Comparison of ENCODE assay signal across 8 cellular contexts in genomic region chr13:48142437-48142836, GRCh38. TPM values are rescaled to one million over a fixed set of nuclear protein-coding genes. Genes with fewer than 3 reads are reported as not detected.
A peak's percentile ranks its signal among the peaks of the same experiment; 100 is the strongest.
DNase-seq lines count a peak whose midpoint lies in the region; ATAC-seq, FAIRE-seq and TF ChIP-seq lines count a peak whose summit lies in the region.

No MANE protein-coding gene starts in this region.

- peaks cover 5% of the 10 kb centered on the region for H3K9me3 Mint-ChIP-seq in activated CD4-positive, alpha-beta memory T cell treated with anti-CD3 and anti-CD28 coated beads for 36 hours

- no peaks in the 10 kb centered on the region for H3K9me3 ChIP-seq in HAP-1

- intact Hi-C loops in posterior vena cava (cut with DNase I), result loop anchor here in 1 of 2 donors (10.0 kb wide), 1 partner anchor 82 kb away; no protein-coding TSS in a partner anchor
- intact Hi-C loops in activated CD4-positive, alpha-beta memory T cell treated with anti-CD3 and anti-CD28 coated beads for 36 hours (cut with micrococcal nuclease), result no loop called here

- H3K36me3 Mint-ChIP-seq in activated CD4-positive, alpha-beta memory T cell treated with anti-CD3 and anti-CD28 coated beads for 36 hours, result no peaks in the 10 kb centered on the region

- no peaks in the 10 kb centered on the region for H3K36me3 ChIP-seq in HAP-1 (replicated peaks)

- no peak overlapping the region for H3K4me3 ChIP-seq in HAP-1

- POLR2A ChIA-PET in activated CD4-positive, alpha-beta memory T cell treated with anti-CD3 and anti-CD28 coated beads for 36 hours (lab: Charles Lee), result no interaction called here

- peaks cover 23% of the 10 kb centered on the region for H3K4me1 Mint-ChIP-seq in activated CD4-positive, alpha-beta memory T cell treated with anti-CD3 and anti-CD28 coated beads for 36 hours (ENCODE audit: low read depth)

- ATAC-seq in GM21390 (IDR thresholded peaks at IDR 0.05; ENCODE audit: unreplicated experiment) (peak; percentile 87), HG03342 (IDR thresholded peaks at IDR 0.05; ENCODE audit: unreplicated experiment) (peak; percentile 80)

- no peak for TF ChIP-seq POLR2A in GM12891 (IDR thresholded peaks at IDR 0.05; ENCODE audit: low read depth, low read length)

- peak; percentile 74 for FAIRE-seq in GM12891 (lab: Jason Lieb, UNC)

- no peaks in the 10 kb centered on the region for H3K4me1 ChIP-seq in HAP-1

- no peaks in the 10 kb centered on the region for H3K27me3 ChIP-seq in HAP-1 (ENCODE audit: low read depth)

- H3K27me3 Mint-ChIP-seq in activated CD4-positive, alpha-beta memory T cell treated with anti-CD3 and anti-CD28 coated beads for 36 hours, result no peaks in the 10 kb centered on the region

- CTCF ChIA-PET in activated CD4-positive, alpha-beta memory T cell treated with anti-CD3 and anti-CD28 coated beads for 36 hours (lab: Charles Lee), result no interaction called here

- TF ChIP-seq CTCF in VCaP (conservative IDR thresholded peaks at IDR 0.05), result no peak

- DNase-seq in GM12891 (ENCODE audit: insufficient read length, low spot score) (no peak), posterior vena cava (ENCODE audit: low spot score) (no peak), occipital lobe (lab: John Stamatoyannopoulos, UW) (no peak), HAP-1 (ENCODE audit: low spot score in 2 of 2) (no peak)
- no peak for DNase-seq in activated CD4-positive, alpha-beta memory T cell treated with anti-CD3 and anti-CD28 coated beads for 36 hours

- in situ Hi-C loops in HAP-1 (cut with MboI; ENCODE audit: low sequenced_read_pairs), result loop anchor here (25.0 kb wide), 1 partner anchor 445 kb away; no protein-coding TSS in a partner anchor

- no peak overlapping the region for H3K27ac Mint-ChIP-seq in activated CD4-positive, alpha-beta memory T cell treated with anti-CD3 and anti-CD28 coated beads for 36 hours

- H3K4me3 Mint-ChIP-seq in activated CD4-positive, alpha-beta memory T cell treated with anti-CD3 and anti-CD28 coated beads for 36 hours, result no peak overlapping the region

- H3K27ac ChIP-seq in VCaP, result peak overlapping the region; percentile 23; the same call in 1 of the 2 replicates

TF ChIP-seq in GM12891, 5 proteins besides CTCF, POLR2A, EP300 and RAD21:
- no peak for TF ChIP-seq POU2F2 (IDR thresholded peaks at IDR 0.05; ENCODE audit: low read depth, low read length)
- TF ChIP-seq SPI1 (IDR thresholded peaks at IDR 0.05; ENCODE audit: low read depth, low read length), result peak; percentile 93
- peak; percentile 22 for TF ChIP-seq PAX5 (IDR thresholded peaks at IDR 0.05; ENCODE audit: insufficient read depth, low read length, severe bottlenecking)
- TF ChIP-seq POLR2AphosphoS5 (IDR thresholded peaks at IDR 0.05; ENCODE audit: low read depth, low read length), result no peak
- TF ChIP-seq TAF1 (IDR thresholded peaks at IDR 0.05; ENCODE audit: low read depth, low read length), result no peak

RNA-seq across cellular contexts. Expression of gene MED4, which starts 47.5 kb away (rescaled TPM):
- polyA plus RNA-seq in GM12891 (2012; ENCODE audit: low read depth, missing spikeins), result 44.6 TPM
- total RNA-seq in posterior vena cava (10 to 100 TPM; 38.6 to 41.6 TPM), occipital lobe (30.9 TPM)
- total RNA-seq in activated CD4-positive, alpha-beta memory T cell treated with anti-CD3 and anti-CD28 coated beads for 36 hours, result 10 to 100 TPM; 49.3 to 53.0 TPM
